In the genomic region with DNA sequence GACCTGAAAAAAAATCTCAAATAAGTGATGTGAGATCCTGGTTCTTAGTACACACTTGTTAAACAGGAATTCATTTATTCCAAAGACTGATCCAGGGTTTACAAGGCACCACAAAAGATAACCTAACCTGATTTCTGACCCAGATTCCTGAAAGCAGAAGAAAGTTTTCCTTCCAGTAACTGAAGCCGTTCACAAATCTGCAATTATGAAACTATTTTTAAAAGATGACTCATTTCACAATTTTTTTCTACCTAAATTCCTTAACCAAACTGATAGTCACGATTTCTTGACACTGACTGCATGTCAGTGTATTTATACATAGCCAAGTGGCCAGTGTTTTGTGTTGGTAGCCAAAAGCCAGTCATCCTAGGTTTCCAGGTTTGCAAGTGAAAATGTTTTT, we compare ENCODE assay signal across 8 cellular contexts. TPM values are rescaled to one million over a fixed set of nuclear protein-coding genes. Genes with fewer than 3 reads are reported as not detected.
DNase-seq lines count a peak whose midpoint lies in the region; ATAC-seq and TF ChIP-seq lines count a peak whose summit lies in the region.

No MANE protein-coding gene starts in this region.

- no peak overlapping the region for H3K4me3 Mint-ChIP-seq in activated naive CD4-positive, alpha-beta T cell treated with anti-CD3 and anti-CD28 coated beads, Interleukin-2, amount 10 ng/mL, durations not matched to agents 7 days and 5 days
- no peak overlapping the region for H3K4me3 Mint-ChIP-seq in activated T-helper 2 cell treated with anti-CD3 and anti-CD28 coated beads, Interferon-gamma antibody, Interleukin-2, Interleukin-4, amounts not matched to agents 10 μg/mL and 5 μg/mL and 100 μg/mL, durations not matched to agents 14 hours and 24 hours and 36 hours (ENCODE audit: low read depth)

- H3K36me3 Mint-ChIP-seq in activated naive CD4-positive, alpha-beta T cell treated with anti-CD3 and anti-CD28 coated beads, Interleukin-2, amount 10 ng/mL, durations not matched to agents 7 days and 5 days = peaks cover 15% of the 10 kb centered on the region
- peaks cover 10% of the 10 kb centered on the region for H3K36me3 Mint-ChIP-seq in activated T-helper 2 cell treated with anti-CD3 and anti-CD28 coated beads, Interferon-gamma antibody, Interleukin-2, Interleukin-4, amounts not matched to agents 10 μg/mL and 5 μg/mL and 100 μg/mL, durations not matched to agents 14 hours and 24 hours and 36 hours (ENCODE audit: low read depth)

- H3K9me3 ChIP-seq in GM23248 (ENCODE audit: low read depth) = no peaks in the 10 kb centered on the region
- no peaks in the 10 kb centered on the region for H3K9me3 ChIP-seq in lower lobe of right lung

- ATAC-seq in lower lobe of right lung = peak in 1 of 2 donors; percentile 7

- H3K4me2 ChIP-seq in GM23248 (ENCODE audit: unreplicated experiment) = peak overlapping the region; percentile 48

- H3K27me3 ChIP-seq in GM06990 (replicated peaks; ENCODE audit: control insufficient read depth, insufficient read depth, low read length) = no peaks in the 10 kb centered on the region
- no peaks in the 10 kb centered on the region for H3K27me3 ChIP-seq in GM23248 (replicated peaks; ENCODE audit: insufficient read depth)
- no peaks in the 10 kb centered on the region for H3K27me3 ChIP-seq in lower lobe of right lung (ENCODE audit: low read depth)

- TF ChIP-seq CTCF in GM06990 (IDR thresholded peaks at IDR 0.05; ENCODE audit: insufficient read depth, low read length, poor library complexity, severe bottlenecking) (no peak), lower lobe of right lung (IDR thresholded peaks at IDR 0.05) (no peak)

- H3K4me1 Mint-ChIP-seq in activated naive CD4-positive, alpha-beta T cell treated with anti-CD3 and anti-CD28 coated beads, Interleukin-2, amount 10 ng/mL, durations not matched to agents 7 days and 5 days = peaks cover 30% of the 10 kb centered on the region
- peaks cover 32% of the 10 kb centered on the region for H3K4me1 Mint-ChIP-seq in activated T-helper 2 cell treated with anti-CD3 and anti-CD28 coated beads, Interferon-gamma antibody, Interleukin-2, Interleukin-4, amounts not matched to agents 10 μg/mL and 5 μg/mL and 100 μg/mL, durations not matched to agents 14 hours and 24 hours and 36 hours (ENCODE audit: low read depth)

- intact Hi-C loops in lower lobe of right lung (cut with DNase I) = no loop called here
- intact Hi-C loops in activated T-helper 2 cell treated with anti-CD3 and anti-CD28 coated beads, Interferon-gamma antibody, Interleukin-2, Interleukin-4, amounts not matched to agents 10 μg/mL and 5 μg/mL and 100 μg/mL, durations not matched to agents 14 hours and 24 hours and 36 hours (cut with micrococcal nuclease) = loop anchor here (5.0 kb wide), 1 partner anchor 141 kb away; the partner anchor contains the start of gene DIPK2A

- DNase-seq in GM06990 (ENCODE audit: extremely low read depth, insufficient read length) (no peak), GM23248 (peak; percentile 72), RPMI8226 (peak; percentile 38), lower lobe of right lung (no peak), NCI-H524 treated with DMSO at 0.1 percent for 48 hours (lab: John Stamatoyannopoulos, UW) (no peak), epidermal melanocyte (ENCODE audit: insufficient read length, low spot score) (no peak)
- DNase-seq in activated naive CD4-positive, alpha-beta T cell treated with anti-CD3 and anti-CD28 coated beads, Interleukin-2, amount 10 ng/mL, durations not matched to agents 7 days and 5 days = no peak
- DNase-seq in activated T-helper 2 cell treated with anti-CD3 and anti-CD28 coated beads, Interferon-gamma antibody, Interleukin-2, Interleukin-4, amounts not matched to agents 10 μg/mL and 5 μg/mL and 100 μg/mL, durations not matched to agents 14 hours and 24 hours and 36 hours (ENCODE audit: low spot score) = no peak

- H3K9ac ChIP-seq in GM23248 = peak overlapping the region; percentile 35

- CTCF ChIA-PET in activated naive CD4-positive, alpha-beta T cell treated with anti-CD3 and anti-CD28 coated beads, Interleukin-2, amount 10 ng/mL, durations not matched to agents 7 days and 5 days (lab: Charles Lee) = no interaction called here

- H3K9me3 Mint-ChIP-seq in activated naive CD4-positive, alpha-beta T cell treated with anti-CD3 and anti-CD28 coated beads, Interleukin-2, amount 10 ng/mL, durations not matched to agents 7 days and 5 days = peaks cover 6% of the 10 kb centered on the region
- peaks cover 6% of the 10 kb centered on the region for H3K9me3 Mint-ChIP-seq in activated T-helper 2 cell treated with anti-CD3 and anti-CD28 coated beads, Interferon-gamma antibody, Interleukin-2, Interleukin-4, amounts not matched to agents 10 μg/mL and 5 μg/mL and 100 μg/mL, durations not matched to agents 14 hours and 24 hours and 36 hours

- H3K4me3 ChIP-seq in GM06990 (replicated peaks; ENCODE audit: low read depth, low read length) (peak overlapping the region; percentile 18), GM23248 (peak overlapping the region; percentile 52), lower lobe of right lung (no peak overlapping the region)

- H4K20me1 ChIP-seq in GM23248 (ENCODE audit: insufficient read depth) = no peaks in the 10 kb centered on the region

- in situ Hi-C loops in GM23248 (cut with MboI) = no loop called here

- peak overlapping the region; percentile 58 for H2AFZ ChIP-seq in GM23248

- H3K36me3 ChIP-seq in GM06990 (ENCODE audit: control insufficient read depth, insufficient read depth, low read length) = no peaks in the 10 kb centered on the region
- no peaks in the 10 kb centered on the region for H3K36me3 ChIP-seq in GM23248 (ENCODE audit: low read depth)
- no peaks in the 10 kb centered on the region for H3K36me3 ChIP-seq in lower lobe of right lung

- H3K27me3 Mint-ChIP-seq in activated naive CD4-positive, alpha-beta T cell treated with anti-CD3 and anti-CD28 coated beads, Interleukin-2, amount 10 ng/mL, durations not matched to agents 7 days and 5 days = no peaks in the 10 kb centered on the region
- peaks cover 4% of the 10 kb centered on the region for H3K27me3 Mint-ChIP-seq in activated T-helper 2 cell treated with anti-CD3 and anti-CD28 coated beads, Interferon-gamma antibody, Interleukin-2, Interleukin-4, amounts not matched to agents 10 μg/mL and 5 μg/mL and 100 μg/mL, durations not matched to agents 14 hours and 24 hours and 36 hours (ENCODE audit: low read depth)

- H3F3A ChIP-seq in GM23248 (ENCODE audit: insufficient read depth) = peaks cover 14% of the 10 kb centered on the region

- no peaks in the 10 kb centered on the region for H3K79me2 ChIP-seq in GM23248 (ENCODE audit: insufficient read depth)

- no peak overlapping the region for H3K27ac Mint-ChIP-seq in activated naive CD4-positive, alpha-beta T cell treated with anti-CD3 and anti-CD28 coated beads, Interleukin-2, amount 10 ng/mL, durations not matched to agents 7 days and 5 days
- no peak overlapping the region for H3K27ac Mint-ChIP-seq in activated T-helper 2 cell treated with anti-CD3 and anti-CD28 coated beads, Interferon-gamma antibody, Interleukin-2, Interleukin-4, amounts not matched to agents 10 μg/mL and 5 μg/mL and 100 μg/mL, durations not matched to agents 14 hours and 24 hours and 36 hours

- H3K9me2 ChIP-seq in GM23248 (ENCODE audit: insufficient read depth) = no peaks in the 10 kb centered on the region

- H3K27ac ChIP-seq in GM23248 (peak overlapping the region; percentile 45), lower lobe of right lung (peak overlapping the region; percentile 9)

- WGBS in GM23248 (ENCODE audit: low coverage in 1 of 2, low lambda C conversion rate in 2 of 2, missing lambda C conversion rate in 2 of 2), 2 experiments = 0 to 1% methylated on average over 2 of the region's 2 CpGs

- H3K4me1 ChIP-seq in GM23248 (ENCODE audit: insufficient read depth) (peaks cover 12% of the 10 kb centered on the region), lower lobe of right lung (peaks cover 21% of the 10 kb centered on the region)

RNA-seq across cellular contexts. Expression of gene SLC9A9, which starts 17.1 kb away (rescaled TPM):
- total RNA-seq in GM23248 (2014; rRNA removed; shearing (Covaris generic)) = 3.2 and 3.8 TPM in 2 replicates
- polyA plus RNA-seq in GM23248 (2016; fragmentation: Nextera tagmentation; extraction: Ambion mirVana) = 1.7 and 2.8 TPM in 2 replicates
- total RNA-seq in lower lobe of right lung = 15.6 TPM
- total RNA-seq in activated T-helper 2 cell treated with anti-CD3 and anti-CD28 coated beads, Interferon-gamma antibody, Interleukin-2, Interleukin-4, amounts not matched to agents 10 μg/mL and 5 μg/mL and 100 μg/mL, durations not matched to agents 14 hours and 24 hours and 36 hours = 1.6 and 2.0 TPM in 2 replicates

Comparison
In these comparisons a context has a peak if more than half of its experiments do, and no peak if none do; other contexts are left out.
1. DNase-seq: peak in GM23248 (single experiment) and RPMI8226 (single experiment); none in GM06990 (single experiment), lower lobe of right lung (single experiment), NCI-H524 treated with DMSO at 0.1 percent for 48 hours (single experiment), epidermal melanocyte (single experiment), activated naive CD4-positive, alpha-beta T cell treated with anti-CD3 and anti-CD28 coated beads, Interleukin-2, amount 10 ng/mL, durations not matched to agents 7 days and 5 days (single experiment) and activated T-helper 2 cell treated with anti-CD3 and anti-CD28 coated beads, Interferon-gamma antibody, Interleukin-2, Interleukin-4, amounts not matched to agents 10 μg/mL and 5 μg/mL and 100 μg/mL, durations not matched to agents 14 hours and 24 hours and 36 hours (single experiment).